1 cellular context compared by ENCODE assay signal in the genomic region with DNA sequence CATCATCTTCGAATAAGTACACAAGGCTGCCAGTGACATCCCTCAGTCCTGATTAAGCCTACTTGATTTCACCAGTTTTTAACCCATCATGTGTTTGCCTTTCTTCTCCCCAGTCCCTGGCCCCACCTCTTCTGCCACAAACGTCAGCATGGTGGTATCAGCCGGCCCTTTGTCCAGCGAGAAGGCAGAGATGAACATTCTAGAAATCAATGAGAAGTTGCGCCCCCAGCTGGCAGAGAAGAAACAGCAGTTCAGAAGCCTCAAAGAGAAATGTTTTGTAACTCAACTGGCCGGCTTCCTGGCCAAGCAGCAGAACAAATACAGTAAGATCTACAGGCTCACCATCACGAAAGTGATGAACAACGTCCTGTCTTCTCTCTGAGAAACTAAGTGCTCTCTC.
TF ChIP-seq lines count a peak whose summit lies in the region.

No MANE protein-coding gene starts in this region.

TF ChIP-seq in HepG2, 621 proteins besides CTCF, POLR2A, EP300 and RAD21:
- 0 out of 2 replicates have a peak, but pooled peaks have one; percentile 9 for TF ChIP-seq STAG1 (CRISPR knock-in tag; IDR thresholded peaks at IDR 0.05)
TF ChIP-seq in HepG2: peak in this region for 1; not testable (repeated sequence) for 620.
